Comparison of ENCODE assay signal across 3 cellular contexts in the genomic region with DNA sequence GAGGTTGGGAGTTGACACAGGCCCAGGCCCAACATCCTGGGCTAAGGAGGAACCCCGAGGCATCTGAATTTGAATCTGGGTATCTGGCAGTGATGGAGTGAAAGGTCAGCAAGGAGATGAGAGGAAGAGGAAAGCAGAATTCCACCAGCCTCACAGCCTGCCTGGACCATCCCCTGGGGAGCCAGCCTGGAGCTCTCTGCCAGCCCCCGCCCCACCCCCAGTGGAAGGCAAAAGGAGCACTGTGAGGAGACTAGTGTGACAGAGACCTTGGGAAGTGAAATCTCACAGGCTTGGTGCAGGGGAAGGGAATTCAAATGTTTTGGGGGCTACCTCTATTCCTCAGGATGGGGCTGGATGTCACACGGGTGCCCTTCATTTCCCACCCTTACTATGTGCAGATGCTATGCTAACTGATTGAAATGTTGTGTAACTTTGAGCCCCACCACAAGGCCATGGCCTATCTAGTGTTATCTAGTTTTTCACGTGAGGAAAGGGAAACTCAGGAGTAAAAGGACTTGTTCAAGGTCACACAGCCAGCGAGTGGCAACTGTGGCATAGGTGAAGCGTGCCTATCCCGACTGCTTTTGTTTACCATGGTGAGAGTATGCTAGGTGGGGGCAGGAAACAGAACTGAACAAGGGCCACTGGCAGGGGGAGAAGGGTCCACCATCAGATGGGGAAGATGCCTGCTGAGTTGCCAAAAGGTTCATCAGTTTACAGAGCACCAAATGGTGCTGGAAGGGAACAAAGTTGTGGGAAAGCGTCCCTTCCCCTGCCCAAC.
A peak's percentile ranks its signal among the peaks of the same experiment; 100 is the strongest.
TF ChIP-seq lines count a peak whose summit lies in the region.

No MANE protein-coding gene starts in this region.

TF ChIP-seq in A549, 52 proteins besides CTCF, POLR2A, EP300 and RAD21:
- TF ChIP-seq ESRRA (IDR thresholded peaks at IDR 0.05; ENCODE audit: borderline replicate concordance, low read length), result no peak
- TF ChIP-seq REST (IDR thresholded peaks at IDR 0.05), result peak; percentile 78
- TF ChIP-seq EHMT2 (IDR thresholded peaks at IDR 0.05; ENCODE audit: low read depth), result no peak
- TF ChIP-seq POLR2AphosphoS2 (conservative IDR thresholded peaks at IDR 0.05; ENCODE audit: low read length), result no peak
- TF ChIP-seq MAZ (IDR thresholded peaks at IDR 0.05; ENCODE audit: borderline replicate concordance, low read depth, low read length), result no peak
- TF ChIP-seq HDAC2 (IDR thresholded peaks at IDR 0.05), result no peak

TF ChIP-seq in IMR-90, 13 proteins besides CTCF, POLR2A, EP300 and RAD21:
- TF ChIP-seq, protein P1, sequence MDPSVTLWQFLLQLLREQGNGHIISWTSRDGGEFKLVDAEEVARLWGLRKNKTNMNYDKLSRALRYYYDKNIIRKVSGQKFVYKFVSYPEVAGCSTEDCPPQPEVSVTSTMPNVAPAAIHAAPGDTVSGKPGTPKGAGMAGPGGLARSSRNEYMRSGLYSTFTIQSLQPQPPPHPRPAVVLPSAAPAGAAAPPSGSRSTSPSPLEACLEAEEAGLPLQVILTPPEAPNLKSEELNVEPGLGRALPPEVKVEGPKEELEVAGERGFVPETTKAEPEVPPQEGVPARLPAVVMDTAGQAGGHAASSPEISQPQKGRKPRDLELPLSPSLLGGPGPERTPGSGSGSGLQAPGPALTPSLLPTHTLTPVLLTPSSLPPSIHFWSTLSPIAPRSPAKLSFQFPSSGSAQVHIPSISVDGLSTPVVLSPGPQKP (IDR thresholded peaks at IDR 0.05; ENCODE audit: borderline replicate concordance, low read depth, low read length), result no peak
TF ChIP-seq in IMR-90: peak in this region for 0.

TF ChIP-seq in SK-N-SH, 30 proteins besides CTCF, POLR2A, EP300 and RAD21:
- TF ChIP-seq PBX3 (IDR thresholded peaks at IDR 0.05) (no peak), RCOR1 (IDR thresholded peaks at IDR 0.05; ENCODE audit: low read length) (no peak), SIN3A (IDR thresholded peaks at IDR 0.05; ENCODE audit: borderline replicate concordance, low read depth, low read length) (no peak)
- TF ChIP-seq, protein P2, sequence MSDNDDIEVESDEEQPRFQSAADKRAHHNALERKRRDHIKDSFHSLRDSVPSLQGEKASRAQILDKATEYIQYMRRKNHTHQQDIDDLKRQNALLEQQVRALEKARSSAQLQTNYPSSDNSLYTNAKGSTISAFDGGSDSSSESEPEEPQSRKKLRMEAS (IDR thresholded peaks at IDR 0.05; ENCODE audit: low read depth), result no peak
